ENCODE assay signal across 8 cellular contexts in genomic region chr19:6661509-6662244, GRCh38. TPM values are rescaled to one million over a fixed set of nuclear protein-coding genes. Genes with fewer than 3 reads are reported as not detected.
DNase-seq lines count a peak whose midpoint lies in the region; ATAC-seq, FAIRE-seq and TF ChIP-seq lines count a peak whose summit lies in the region.
"Not testable (repeated sequence)": the region's sequence is repeated elsewhere in the genome, so short reads cannot be mapped to it uniquely, and the experiment has no call there.

No MANE protein-coding gene starts in this region.

- not testable (repeated sequence) for H3K79me2 ChIP-seq in OCI-LY3 (ENCODE audit: low read length)

- ATAC-seq in central memory CD8-positive, alpha-beta T cell (replicated peaks; ENCODE audit: extremely low read depth, poor library complexity, severe bottlenecking), result peak; percentile 63
- ATAC-seq in naive B cell (ENCODE audit: low read depth in 2 of 2), result peak; percentile 91 to 95

- peak overlapping the region; percentile 10 for H3K4me3 Mint-ChIP-seq in central memory CD8-positive, alpha-beta T cell
- H3K4me3 Mint-ChIP-seq in naive B cell, result peak overlapping the region in 3 of 8 donors; percentile 45 to 60 (median 53)

- not testable (repeated sequence) for H2AFZ ChIP-seq in OCI-LY3 (ENCODE audit: low read depth, low read length)

- H3K4me1 Mint-ChIP-seq in central memory CD8-positive, alpha-beta T cell, result peaks cover 34% of the 10 kb centered on the region
- H3K4me1 Mint-ChIP-seq in naive B cell, result peaks cover 9 to 17% (median 17%) of the 10 kb centered on the region in 3 donors

- not testable (repeated sequence) for H3K9ac ChIP-seq in OCI-LY3 (ENCODE audit: low read length)

- FAIRE-seq in GM18507 (lab: Jason Lieb, UNC), result peak; percentile 94

- not testable (repeated sequence) for H3K9me3 ChIP-seq in OCI-LY3 (ENCODE audit: insufficient read depth, low read length)

- peaks cover 19% of the 10 kb centered on the region for H3K36me3 Mint-ChIP-seq in central memory CD8-positive, alpha-beta T cell (ENCODE audit: insufficient read depth)
- not testable (repeated sequence) for H3K36me3 Mint-ChIP-seq in naive B cell

- H3K4me3 ChIP-seq in OCI-LY3 (ENCODE audit: low read length), result peak overlapping the region; percentile 10; the same call in 1 of the 2 replicates

- peaks cover 29% of the 10 kb centered on the region for H3K4me1 ChIP-seq in OCI-LY3 (ENCODE audit: low read length)

- TF ChIP-seq CTCF in OCI-LY3 (IDR thresholded peaks at IDR 0.05; ENCODE audit: low read depth, low read length), result not testable (repeated sequence)

- H3K27me3 Mint-ChIP-seq in central memory CD8-positive, alpha-beta T cell, result not testable (repeated sequence)
- peaks cover 34 to 46% (median 43%) of the 10 kb centered on the region in 3 donors for H3K27me3 Mint-ChIP-seq in naive B cell

- peak overlapping the region; percentile 40 for H3K27ac ChIP-seq in OCI-LY3 (ENCODE audit: low read length)

- H3K36me3 ChIP-seq in OCI-LY3 (replicated peaks; ENCODE audit: low read depth, low read length), result peaks cover 24% of the 10 kb centered on the region

- not testable (repeated sequence) for H4K20me1 ChIP-seq in OCI-LY3 (ENCODE audit: insufficient read depth, low read length)

- peak overlapping the region; percentile 96 for H3K27ac Mint-ChIP-seq in central memory CD8-positive, alpha-beta T cell (ENCODE audit: low read depth)
- H3K27ac Mint-ChIP-seq in naive B cell, result peak overlapping the region in 3 of 6 donors; percentile 43 to 66 (median 57)

- peak overlapping the region; percentile 48 for H3K4me2 ChIP-seq in OCI-LY3 (ENCODE audit: low read length)

- DNase-seq in CD1c-positive myeloid dendritic cell (ENCODE audit: extremely low spot score), result peak; percentile 69
- DNase-seq in GM18507 (ENCODE audit: extremely low spot score, insufficient read length, low read depth); naive B cell: not testable (repeated sequence)
- DNase-seq in activated CD4-positive, alpha-beta T cell treated with anti-CD3 and anti-CD28 coated beads, Interleukin-2, amount 50 U/mL, for 1 hour, result peak; percentile 28
- DNase-seq in activated T-helper 9 cell treated with anti-CD3 and anti-CD28 coated beads, Interleukin-2, amount 50 U/mL, for 16 hours (ENCODE audit: low read depth), result peak; percentile 46
- peak in 1 of 2 donors; percentile 45 for DNase-seq in central memory CD8-positive, alpha-beta T cell (ENCODE audit: low spot score in 2 of 2)
- peak in 2 of 3 donors; percentile 40 to 71 for DNase-seq in stimulated activated CD4-positive, alpha-beta T cell treated with anti-CD3 and anti-CD28 coated beads, TNF-alpha, amount 100 ng/mL, for 48 hours (ENCODE audit: low read depth in 3 of 3)

- H3K9me3 Mint-ChIP-seq in central memory CD8-positive, alpha-beta T cell; naive B cell: not testable (repeated sequence)

- H3K27me3 ChIP-seq in OCI-LY3 (ENCODE audit: low read depth, low read length), result not testable (repeated sequence)

RNA-seq across cellular contexts. Expression of gene TNFSF14, which starts 8.3 kb away (rescaled TPM):
- polyA plus RNA-seq in naive B cell (ENCODE audit: low read depth in 6 of 6), result under 1 TPM in 1 of 6 donors, not detected in 5; 0.29 TPM

RNA-seq across cellular contexts. Expression of gene C3, which starts 58.8 kb away (rescaled TPM):
- not detected for polyA plus RNA-seq in naive B cell (ENCODE audit: low read depth in 6 of 6)
